Comparison of ENCODE assay signal across 16 cellular contexts in genomic region chr14:104202259-104203070, GRCh38.
A peak's percentile ranks its signal among the peaks of the same experiment; 100 is the strongest.
DNase-seq lines count a peak whose midpoint lies in the region; TF ChIP-seq lines count a peak whose summit lies in the region.
"Had no signal": no experiment of that assay in that cellular context is flagged by ENCODE, and none has a peak within 500 bp of the region (broad histone marks: within the 10 kb centered on the region; RNA-seq: fewer than 3 reads in every experiment).

No MANE protein-coding gene starts in this region.

- H3K4me1 ChIP-seq in thyroid gland, result peaks cover 8 to 18% of the 10 kb centered on the region in 2 donors
- no peaks in the 10 kb centered on the region for H3K4me1 ChIP-seq in Caco-2
- H3K4me1 ChIP-seq in GM23248 (ENCODE audit: insufficient read depth), result no peaks in the 10 kb centered on the region
- H3K4me1 ChIP-seq: colonic mucosa had no signal

- H3K9me2 ChIP-seq in GM23248 (ENCODE audit: insufficient read depth), result no peaks in the 10 kb centered on the region

- 38 to 47% methylated on average over 21 to 26 of the region's 27 CpGs for WGBS in thyroid gland, 2 donors
- WGBS in GM23248 (ENCODE audit: low coverage in 1 of 2, low lambda C conversion rate in 2 of 2, missing lambda C conversion rate in 2 of 2), 2 experiments, result 2 to 4% methylated on average over 27 of the region's 27 CpGs

- H3K4me3 ChIP-seq in thyroid gland (replicated peaks in 1 of 3) (no peak overlapping the region), Caco-2 (ENCODE audit: low read depth, low read length) (no peak overlapping the region), GM23248 (no peak overlapping the region), H7 (ENCODE audit: insufficient read depth, low read depth, low read length) (no peak overlapping the region)
- H3K4me3 ChIP-seq: colonic mucosa, hepatocyte, MG63 had no signal

- no peaks in the 10 kb centered on the region for H3K36me3 Mint-ChIP-seq in Caco-2 (ENCODE audit: insufficient read depth, unreplicated experiment)
- H3K36me3 Mint-ChIP-seq: CD8-positive, alpha-beta memory T cell had no signal

- no peak overlapping the region for H3K4me2 ChIP-seq in GM23248 (ENCODE audit: unreplicated experiment)
- H3K4me2 ChIP-seq: hepatocyte had no signal

- H3K9ac ChIP-seq in GM23248, result no peak overlapping the region

- no peaks in the 10 kb centered on the region for H3K79me2 ChIP-seq in GM23248 (ENCODE audit: insufficient read depth)
- H3K79me2 ChIP-seq: hepatocyte had no signal

- no peak for TF ChIP-seq POLR2A in thyroid gland (IDR thresholded peaks at IDR 0.05)

- intact Hi-C loops in thyroid gland (cut with DNase I) (no loop called here), Caco-2 (cut with micrococcal nuclease; ENCODE audit: unreplicated experiment) (no loop called here)

- DNase-seq in NCI-H1694 (lab: John Stamatoyannopoulos, UW) (peak; percentile 73), NCI-H1694 treated with DMSO at 0.1 percent for 48 hours (lab: John Stamatoyannopoulos, UW) (no peak), NCI-H2196 (lab: John Stamatoyannopoulos, UW; ENCODE audit: unreplicated experiment) (peak; percentile 64), astrocyte of the hippocampus (ENCODE audit: low read depth, low spot score) (peak; percentile 87), thyroid gland (peak; percentile 92 to 94), Caco-2 (no peak), GM23248 (no peak), H7 (no peak)
- DNase-seq: activated CD4-positive, alpha-beta T cell treated with anti-CD3 and anti-CD28 coated beads for 4 hours; activated T-cell treated with anti-CD3 and anti-CD28 coated beads, Interleukin-2, amount 50 U/mL, for 1 hour; CD8-positive, alpha-beta memory T cell; colonic mucosa; MG63; T-helper 1 cell had no signal

- CTCF ChIA-PET in Caco-2 (lab: Charles Lee), result no interaction called here

- no peaks in the 10 kb centered on the region for H3F3A ChIP-seq in GM23248 (ENCODE audit: insufficient read depth)

- TF ChIP-seq CTCF in thyroid gland (IDR thresholded peaks at IDR 0.05) (no peak), Caco-2 (IDR thresholded peaks at IDR 0.05; ENCODE audit: insufficient read depth in 1 of 2, low read depth in 1 of 2, low read length in 1 of 2, severe bottlenecking in 1 of 2, unreplicated experiment in 1 of 2) (no peak)

- H4K20me1 ChIP-seq in GM23248 (ENCODE audit: insufficient read depth), result no peaks in the 10 kb centered on the region

- H3K4me3 Mint-ChIP-seq in Caco-2 (ENCODE audit: unreplicated experiment), result no peak overlapping the region
- H3K4me3 Mint-ChIP-seq: CD8-positive, alpha-beta memory T cell had no signal

- H2AFZ ChIP-seq in GM23248, result no peak overlapping the region
- H2AFZ ChIP-seq: hepatocyte had no signal

- POLR2A ChIA-PET in Caco-2 (lab: Charles Lee), result no interaction called here

- H3K27me3 Mint-ChIP-seq in Caco-2 (ENCODE audit: insufficient read depth, unreplicated experiment), result peaks cover 6% of the 10 kb centered on the region
- H3K27me3 Mint-ChIP-seq: CD8-positive, alpha-beta memory T cell had no signal

- no peaks in the 10 kb centered on the region for H3K9me3 Mint-ChIP-seq in Caco-2 (ENCODE audit: unreplicated experiment)
- H3K9me3 Mint-ChIP-seq: CD8-positive, alpha-beta memory T cell had no signal

- H3K27ac ChIP-seq in thyroid gland (no peak overlapping the region), GM23248 (no peak overlapping the region)
- H3K27ac ChIP-seq: 22Rv1, colonic mucosa, hepatocyte had no signal

- no peaks in the 10 kb centered on the region for H3K36me3 ChIP-seq in thyroid gland
- no peaks in the 10 kb centered on the region for H3K36me3 ChIP-seq in Caco-2 (ENCODE audit: control insufficient read depth, insufficient read depth, low read length)
- H3K36me3 ChIP-seq in GM23248 (ENCODE audit: low read depth), result no peaks in the 10 kb centered on the region
- H3K36me3 ChIP-seq in H7 (replicated peaks; ENCODE audit: control insufficient read depth, insufficient read depth, low read length), result no peaks in the 10 kb centered on the region
- H3K36me3 ChIP-seq: colonic mucosa, MG63 had no signal

- H3K27ac Mint-ChIP-seq in Caco-2 (ENCODE audit: unreplicated experiment), result no peak overlapping the region
- H3K27ac Mint-ChIP-seq: CD8-positive, alpha-beta memory T cell had no signal

- in situ Hi-C loops in GM23248 (cut with MboI), result no loop called here

- H3K27me3 ChIP-seq in thyroid gland, result no peaks in the 10 kb centered on the region
- H3K27me3 ChIP-seq in Caco-2 (replicated peaks; ENCODE audit: control insufficient read depth, insufficient read depth, low read length), result no peaks in the 10 kb centered on the region; the same call in 1 of the 2 replicates
- no peaks in the 10 kb centered on the region for H3K27me3 ChIP-seq in GM23248 (replicated peaks; ENCODE audit: insufficient read depth)
- no peaks in the 10 kb centered on the region for H3K27me3 ChIP-seq in H7 (ENCODE audit: control insufficient read depth, insufficient read depth, low read length)
- H3K27me3 ChIP-seq: colonic mucosa, hepatocyte, MG63 had no signal

- no peaks in the 10 kb centered on the region for H3K4me1 Mint-ChIP-seq in Caco-2 (ENCODE audit: low read depth, unreplicated experiment)
- H3K4me1 Mint-ChIP-seq: CD8-positive, alpha-beta memory T cell had no signal

- H3K9me3 ChIP-seq in thyroid gland (no peaks in the 10 kb centered on the region), Caco-2 (no peaks in the 10 kb centered on the region), GM23248 (ENCODE audit: low read depth) (no peaks in the 10 kb centered on the region)
- H3K9me3 ChIP-seq: colonic mucosa, MG63 had no signal

- BruUV-seq in Caco-2 (replicated peaks; lab: Mats Ljungman, UMichigan), result no TSS peak

Comparison
In these comparisons a context has a peak if more than half of its experiments do, and no peak if none do; other contexts are left out.
1. DNase-seq: peak in NCI-H1694 (single experiment), NCI-H2196 (single experiment), astrocyte of the hippocampus (single experiment) and thyroid gland (2 of 2); none in NCI-H1694 treated with DMSO at 0.1 percent for 48 hours (single experiment), Caco-2 (0 of 2), GM23248 (single experiment) and H7 (single experiment).